8 cellular contexts compared by ENCODE assay signal in genomic region chrX:47311857-47312774, GRCh38. TPM values are rescaled to one million over a fixed set of nuclear protein-coding genes. Genes with fewer than 3 reads are reported as not detected.
A peak's percentile ranks its signal among the peaks of the same experiment; 100 is the strongest.
DNase-seq lines count a peak whose midpoint lies in the region; ATAC-seq and TF ChIP-seq lines count a peak whose summit lies in the region.

No MANE protein-coding gene starts in this region.

- peak; percentile 57 to 81 for ATAC-seq in naive thymus-derived CD8-positive, alpha-beta T cell
- ATAC-seq in HG03342 (IDR thresholded peaks at IDR 0.05; ENCODE audit: unreplicated experiment) = no peak
- no peak for ATAC-seq in GM21576 (IDR thresholded peaks at IDR 0.05; ENCODE audit: unreplicated experiment)

- no peaks in the 10 kb centered on the region for H3K4me1 ChIP-seq in MM.1S (ENCODE audit: low read length)

- no peak overlapping the region for H3K4me2 ChIP-seq in MM.1S (ENCODE audit: low read depth, low read length)

- H3F3A ChIP-seq in MM.1S (ENCODE audit: insufficient read depth, low read length) = no peaks in the 10 kb centered on the region

- H3K9ac ChIP-seq in MM.1S (ENCODE audit: low read length) = no peak overlapping the region

- H3K9me3 ChIP-seq in MM.1S (replicated peaks; ENCODE audit: insufficient read depth, low read length) = no peaks in the 10 kb centered on the region

- POLR2A ChIA-PET in activated CD4-positive, alpha-beta T cell treated with anti-CD3 and anti-CD28 coated beads, Interleukin-2, amount 10 ng/mL, durations not matched to agents 7 days and 5 days (lab: Charles Lee) = no interaction called here
- POLR2A ChIA-PET in naive thymus-derived CD8-positive, alpha-beta T cell (lab: Charles Lee) = no interaction called here

- no peak overlapping the region for H3K4me3 ChIP-seq in MM.1S (ENCODE audit: low read length)

- no peaks in the 10 kb centered on the region for H3K27me3 Mint-ChIP-seq in activated CD4-positive, alpha-beta T cell treated with anti-CD3 and anti-CD28 coated beads, Interleukin-2, amount 10 ng/mL, durations not matched to agents 7 days and 5 days
- H3K27me3 Mint-ChIP-seq in endothelial cell (ENCODE audit: unreplicated experiment) (no peaks in the 10 kb centered on the region), type B pancreatic cell (no peaks in the 10 kb centered on the region)
- H3K27me3 Mint-ChIP-seq in naive thymus-derived CD8-positive, alpha-beta T cell = no peaks in the 10 kb centered on the region

- no peaks in the 10 kb centered on the region for H3K9me2 ChIP-seq in MM.1S (replicated peaks; ENCODE audit: insufficient read depth, low read length)

- H4K20me1 ChIP-seq in MM.1S (ENCODE audit: insufficient read depth, low read length) = no peaks in the 10 kb centered on the region

- CTCF ChIA-PET in activated CD4-positive, alpha-beta T cell treated with anti-CD3 and anti-CD28 coated beads, Interleukin-2, amount 10 ng/mL, durations not matched to agents 7 days and 5 days (lab: Charles Lee) = interaction anchor here (0.6 to 1.7 kb wide), 11 partner anchors 9 to 551 kb away, joined by 3 to 8 read pairs (median 4); no protein-coding TSS in a partner anchor

- no peaks in the 10 kb centered on the region for H3K27me3 ChIP-seq in MM.1S (replicated peaks; ENCODE audit: insufficient read depth, low read length)

- H3K4me3 Mint-ChIP-seq in activated CD4-positive, alpha-beta T cell treated with anti-CD3 and anti-CD28 coated beads, Interleukin-2, amount 10 ng/mL, durations not matched to agents 7 days and 5 days = no peak overlapping the region
- H3K4me3 Mint-ChIP-seq in endothelial cell (ENCODE audit: unreplicated experiment) (no peak overlapping the region), type B pancreatic cell (no peak overlapping the region)
- no peak overlapping the region for H3K4me3 Mint-ChIP-seq in naive thymus-derived CD8-positive, alpha-beta T cell

- no peak overlapping the region for H3K27ac ChIP-seq in MM.1S (ENCODE audit: low read length)

- no peaks in the 10 kb centered on the region for H3K36me3 ChIP-seq in MM.1S (replicated peaks; ENCODE audit: insufficient read depth, low read length)

- peak; percentile 9; the same call in 1 of the 2 replicates for TF ChIP-seq CTCF in MM.1S (IDR thresholded peaks at IDR 0.05; ENCODE audit: low read length)
- no peak for TF ChIP-seq CTCF in endothelial cell (IDR thresholded peaks at IDR 0.05; ENCODE audit: unreplicated experiment)
- peak; percentile 66 for TF ChIP-seq CTCF in type B pancreatic cell (conservative IDR thresholded peaks at IDR 0.05)

- no peaks in the 10 kb centered on the region for H3K9me3 Mint-ChIP-seq in activated CD4-positive, alpha-beta T cell treated with anti-CD3 and anti-CD28 coated beads, Interleukin-2, amount 10 ng/mL, durations not matched to agents 7 days and 5 days
- H3K9me3 Mint-ChIP-seq in endothelial cell (ENCODE audit: unreplicated experiment) (no peaks in the 10 kb centered on the region), type B pancreatic cell (no peaks in the 10 kb centered on the region)
- no peaks in the 10 kb centered on the region for H3K9me3 Mint-ChIP-seq in naive thymus-derived CD8-positive, alpha-beta T cell

- peak; percentile 20 for DNase-seq in GM04504 (ENCODE audit: low read depth)
- no peak for DNase-seq in MM.1S
- DNase-seq in activated CD4-positive, alpha-beta T cell treated with anti-CD3 and anti-CD28 coated beads, Interleukin-2, amount 10 ng/mL, durations not matched to agents 7 days and 5 days = peak; percentile 39
- peak; percentile 42 for DNase-seq in endothelial cell (ENCODE audit: low spot score)
- peak; percentile 6 to 66 (median 27) for DNase-seq in naive thymus-derived CD8-positive, alpha-beta T cell
- DNase-seq in type B pancreatic cell (ENCODE audit: extremely low spot score, unreplicated experiment) = no peak

- H3K27ac Mint-ChIP-seq in activated CD4-positive, alpha-beta T cell treated with anti-CD3 and anti-CD28 coated beads, Interleukin-2, amount 10 ng/mL, durations not matched to agents 7 days and 5 days = no peak overlapping the region
- H3K27ac Mint-ChIP-seq in endothelial cell (ENCODE audit: unreplicated experiment) (no peak overlapping the region), type B pancreatic cell (no peak overlapping the region)
- H3K27ac Mint-ChIP-seq in naive thymus-derived CD8-positive, alpha-beta T cell = no peak overlapping the region

- H3K79me2 ChIP-seq in MM.1S (ENCODE audit: low read length) = no peaks in the 10 kb centered on the region

- no peaks in the 10 kb centered on the region for H3K36me3 Mint-ChIP-seq in activated CD4-positive, alpha-beta T cell treated with anti-CD3 and anti-CD28 coated beads, Interleukin-2, amount 10 ng/mL, durations not matched to agents 7 days and 5 days (ENCODE audit: low read depth)
- no peaks in the 10 kb centered on the region for H3K36me3 Mint-ChIP-seq in endothelial cell (ENCODE audit: low read depth, unreplicated experiment)
- no peaks in the 10 kb centered on the region for H3K36me3 Mint-ChIP-seq in naive thymus-derived CD8-positive, alpha-beta T cell
- H3K36me3 Mint-ChIP-seq in type B pancreatic cell = no peaks in the 10 kb centered on the region

- H3K4me1 Mint-ChIP-seq in activated CD4-positive, alpha-beta T cell treated with anti-CD3 and anti-CD28 coated beads, Interleukin-2, amount 10 ng/mL, durations not matched to agents 7 days and 5 days = no peaks in the 10 kb centered on the region
- H3K4me1 Mint-ChIP-seq in endothelial cell (ENCODE audit: unreplicated experiment) (no peaks in the 10 kb centered on the region), type B pancreatic cell (ENCODE audit: unreplicated experiment) (peaks cover 13% of the 10 kb centered on the region)
- peaks cover 0 to 4% (median 0%) of the 10 kb centered on the region in 4 donors for H3K4me1 Mint-ChIP-seq in naive thymus-derived CD8-positive, alpha-beta T cell

- H2AFZ ChIP-seq in MM.1S (ENCODE audit: low read length) = no peak overlapping the region

RNA-seq across cellular contexts. Expression of gene ZNF157, which starts 58.3 kb away (rescaled TPM):
- under 1 TPM; 0.40 to 0.42 TPM for total RNA-seq in activated CD4-positive, alpha-beta T cell treated with anti-CD3 and anti-CD28 coated beads, Interleukin-2, amount 10 ng/mL, durations not matched to agents 7 days and 5 days
- 0.67 TPM for total RNA-seq in endothelial cell (ENCODE audit: unreplicated experiment)
- 1 to 10 TPM; 2.0 to 2.2 TPM for total RNA-seq in naive thymus-derived CD8-positive, alpha-beta T cell
- polyA plus RNA-seq in naive thymus-derived CD8-positive, alpha-beta T cell = under 1 TPM; 0.34 to 0.67 (median 0.61) TPM
- total RNA-seq in type B pancreatic cell (ENCODE audit: low replicate concordance) = 0.14 and 0.58 TPM in 2 replicates

Comparison
In these comparisons a context has a peak if more than half of its experiments do, and no peak if none do; other contexts are left out.
1. DNase-seq: peak in GM04504 (single experiment), activated CD4-positive, alpha-beta T cell treated with anti-CD3 and anti-CD28 coated beads, Interleukin-2, amount 10 ng/mL, durations not matched to agents 7 days and 5 days (single experiment), endothelial cell (single experiment) and naive thymus-derived CD8-positive, alpha-beta T cell (10 of 10); none in MM.1S (single experiment) and type B pancreatic cell (single experiment).
2. ATAC-seq: peak in naive thymus-derived CD8-positive, alpha-beta T cell (2 of 2); none in HG03342 (single experiment) and GM21576 (single experiment).